ENCODE assay signal across 8 cellular contexts in the genomic region with DNA sequence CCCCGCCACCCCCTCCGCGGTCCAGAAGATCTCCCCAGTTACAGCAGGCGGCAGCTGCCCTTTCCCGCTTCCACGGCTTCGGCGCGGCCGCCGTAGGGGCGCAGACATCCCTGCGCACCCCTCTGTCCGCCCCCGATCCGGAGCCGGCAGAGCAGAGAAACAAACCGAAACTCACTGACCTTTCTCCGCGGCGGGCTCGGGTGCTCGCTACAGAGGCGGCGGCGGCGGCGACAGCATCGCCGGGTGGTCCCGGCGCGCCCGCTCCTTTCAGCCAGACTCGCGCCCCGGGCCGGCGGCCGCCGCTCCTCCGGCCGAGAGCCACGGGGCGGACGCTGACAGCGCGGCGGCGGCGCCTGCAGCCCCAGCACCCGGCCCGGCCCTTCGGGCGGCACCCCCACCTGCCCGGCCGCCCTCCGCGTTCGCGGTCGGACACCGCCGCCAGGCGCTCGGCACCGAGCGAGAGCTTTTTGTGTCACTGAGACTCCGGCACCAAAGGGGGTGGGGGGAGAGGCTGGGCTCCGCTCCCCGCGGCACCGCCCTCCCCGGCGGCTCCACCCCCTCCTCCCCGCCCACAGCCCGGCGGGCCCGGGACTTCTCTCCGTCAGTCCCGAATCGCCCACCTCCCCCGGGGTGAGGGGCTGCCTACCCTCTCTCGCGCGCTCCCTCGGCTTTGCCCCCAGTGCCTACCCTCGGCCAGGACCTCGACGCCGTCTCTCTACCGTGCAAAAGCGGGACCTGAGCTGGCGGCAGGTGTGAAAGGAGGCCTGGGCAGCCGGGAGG. TPM values are rescaled to one million over a fixed set of nuclear protein-coding genes. Genes with fewer than 3 reads are reported as not detected.
DNase-seq lines count a peak whose midpoint lies in the region; ATAC-seq and TF ChIP-seq lines count a peak whose summit lies in the region.

No MANE protein-coding gene starts in this region.

- H3K9me3 ChIP-seq in upper lobe of right lung: no peaks in the 10 kb centered on the region

- H3K4me1 ChIP-seq in upper lobe of right lung: peaks cover 8% of the 10 kb centered on the region

- peak; percentile 32; the same call in 1 of the 2 replicates for TF ChIP-seq RAD21 in Ishikawa (IDR thresholded peaks at IDR 0.05; ENCODE audit: low read depth)

- DNase-seq in DMS153 treated with DMSO at 0.1 percent for 48 hours (lab: John Stamatoyannopoulos, UW; ENCODE audit: unreplicated experiment): peak; percentile 42
- peak; percentile 31 for DNase-seq in SKM-1 (lab: John Stamatoyannopoulos, UW; ENCODE audit: unreplicated experiment)
- peak; percentile 21 for DNase-seq in amniotic epithelial cell (ENCODE audit: low read depth)
- peak; percentile 89 for DNase-seq in left ventricle myocardium superior
- DNase-seq in posterior vena cava (ENCODE audit: low spot score): peak; percentile 93
- peak; percentile 87 for DNase-seq in upper lobe of right lung

- peak; percentile 27 for TF ChIP-seq CTCF in upper lobe of right lung (IDR thresholded peaks at IDR 0.05)

- H3K4me3 ChIP-seq in upper lobe of right lung: peak overlapping the region; percentile 73

- ATAC-seq in GM21529 (IDR thresholded peaks at IDR 0.05; ENCODE audit: unreplicated experiment) (peak; percentile 88), left ventricle myocardium superior (peak; percentile 95), upper lobe of right lung (peak; percentile 95)

- TF ChIP-seq EP300 in Ishikawa (IDR thresholded peaks at IDR 0.05; ENCODE audit: borderline replicate concordance): no peak

- peak overlapping the region; percentile 82 for H3K27ac ChIP-seq in upper lobe of right lung

- intact Hi-C loops in left ventricle myocardium superior (cut with micrococcal nuclease) (loop anchor here (5.0 kb wide), 1 partner anchor 62 kb away; no protein-coding TSS in a partner anchor), posterior vena cava (cut with DNase I) (loop anchor here (5.0 to 10.0 kb wide), 3 partner anchors 159 to 309 kb away; no protein-coding TSS in a partner anchor), upper lobe of right lung (cut with DNase I) (loop anchor here (5.0 to 10.0 kb wide), 2 partner anchors 259 to 312 kb away; no protein-coding TSS in a partner anchor)

- H3K27me3 ChIP-seq in upper lobe of right lung: peaks cover 6% of the 10 kb centered on the region

- H3K36me3 ChIP-seq in upper lobe of right lung: no peaks in the 10 kb centered on the region

TF ChIP-seq in Ishikawa, 13 proteins besides CTCF, POLR2A, EP300 and RAD21:
- TF ChIP-seq MAX (IDR thresholded peaks at IDR 0.05): 0 out of 2 replicates have a peak, but pooled peaks have one; percentile 58
- TF ChIP-seq ZBTB7A (IDR thresholded peaks at IDR 0.05; ENCODE audit: low read depth): peak; percentile 75
- no peak for TF ChIP-seq FOXM1 (IDR thresholded peaks at IDR 0.05; ENCODE audit: borderline replicate concordance, low read depth)

RNA-seq across cellular contexts. Expression of gene RNF152, which starts 1.4 kb away (rescaled TPM):
- total RNA-seq in left ventricle myocardium superior (10.8 TPM), posterior vena cava (10 to 100 TPM; 13.5 to 17.3 TPM), upper lobe of right lung (21.2 TPM)

Comparison
In these comparisons a context has a peak if more than half of its experiments do, and no peak if none do; other contexts are left out.
1. Peak in every context shown above with its lines: DNase-seq, ATAC-seq, H3K4me3 ChIP-seq and H3K27ac ChIP-seq.
2. DNase-seq: peak in every context shown above with its lines; median percentile 93 in posterior vena cava; 89 in left ventricle myocardium superior; 87 in upper lobe of right lung; 42 in DMS153 treated with DMSO at 0.1 percent for 48 hours; 31 in SKM-1; 21 in amniotic epithelial cell.